Comparison of ENCODE assay signal across 8 cellular contexts in genomic region chr3:14179114-14179465, GRCh38. TPM values are rescaled to one million over a fixed set of nuclear protein-coding genes. Genes with fewer than 3 reads are reported as not detected.
DNase-seq lines count a peak whose midpoint lies in the region; ATAC-seq, FAIRE-seq and TF ChIP-seq lines count a peak whose summit lies in the region.

No MANE protein-coding gene starts in this region.

- H3K4me3 Mint-ChIP-seq in T-helper 2 cell treated with Interferon-gamma antibody and Interleukin-4, amounts not matched to agents 5 μg/mL and 100 μg/mL, for 36 hours, result peak overlapping the region; percentile 95

- H3K9ac ChIP-seq in adipocyte (ENCODE audit: low read length) (peak overlapping the region; percentile 92), kidney (ENCODE audit: low read length in 2 of 2) (peak overlapping the region; percentile 86 to 97)

- H3K4me1 ChIP-seq in adipocyte (ENCODE audit: control insufficient read depth, insufficient read depth, low read length) (peaks cover 25% of the 10 kb centered on the region), kidney (ENCODE audit: control insufficient read depth in 1 of 2, insufficient read depth in 1 of 2, low read depth in 1 of 2, low read length in 2 of 2) (peaks cover 9 to 17% of the 10 kb centered on the region in 2 donors), suprapubic skin (peaks cover 71% of the 10 kb centered on the region)

- no peak for FAIRE-seq in kidney (lab: Jason Lieb, UNC)

- TF ChIP-seq CTCF in kidney (IDR thresholded peaks at IDR 0.05; ENCODE audit: borderline replicate concordance, extremely low read depth, insufficient read depth) (no peak), suprapubic skin (IDR thresholded peaks at IDR 0.05) (no peak)

- no peak for TF ChIP-seq POLR2A in suprapubic skin (IDR thresholded peaks at IDR 0.05)

- 1% methylated on average over 3 of the region's 3 CpGs for WGBS in suprapubic skin

- no peak for ATAC-seq in HG03045 (IDR thresholded peaks at IDR 0.05; ENCODE audit: unreplicated experiment)
- no peak for ATAC-seq in HG02571 (IDR thresholded peaks at IDR 0.05; ENCODE audit: unreplicated experiment)

- no peaks in the 10 kb centered on the region for H3K9me3 Mint-ChIP-seq in T-helper 2 cell treated with Interferon-gamma antibody and Interleukin-4, amounts not matched to agents 5 μg/mL and 100 μg/mL, for 36 hours

- H3K36me3 ChIP-seq in adipocyte (ENCODE audit: control insufficient read depth, insufficient read depth, low read length, severe bottlenecking), result peaks cover 28% of the 10 kb centered on the region
- H3K36me3 ChIP-seq in kidney (ENCODE audit: control insufficient read depth in 1 of 2, insufficient read depth in 2 of 2, low read length in 2 of 2), result peaks cover 2 to 20% of the 10 kb centered on the region in 2 donors
- H3K36me3 ChIP-seq in suprapubic skin, result peaks cover 15% of the 10 kb centered on the region

- peak overlapping the region; percentile 100 for H3K27ac Mint-ChIP-seq in T-helper 2 cell treated with Interferon-gamma antibody and Interleukin-4, amounts not matched to agents 5 μg/mL and 100 μg/mL, for 36 hours

- H3K4me1 Mint-ChIP-seq in T-helper 2 cell treated with Interferon-gamma antibody and Interleukin-4, amounts not matched to agents 5 μg/mL and 100 μg/mL, for 36 hours (ENCODE audit: low read depth), result peaks cover 50% of the 10 kb centered on the region

- peaks cover 32% of the 10 kb centered on the region for H3K36me3 Mint-ChIP-seq in T-helper 2 cell treated with Interferon-gamma antibody and Interleukin-4, amounts not matched to agents 5 μg/mL and 100 μg/mL, for 36 hours (ENCODE audit: low read depth)

- no peaks in the 10 kb centered on the region for H3K27me3 Mint-ChIP-seq in T-helper 2 cell treated with Interferon-gamma antibody and Interleukin-4, amounts not matched to agents 5 μg/mL and 100 μg/mL, for 36 hours (ENCODE audit: low read depth)

- H3K4me3 ChIP-seq in adipocyte (ENCODE audit: low read length), result peak overlapping the region; percentile 97
- peak overlapping the region; percentile 99 for H3K4me3 ChIP-seq in kidney (ENCODE audit: low read length in 2 of 2)
- peak overlapping the region; percentile 94 for H3K4me3 ChIP-seq in suprapubic skin

- H3K9me3 ChIP-seq in adipocyte (ENCODE audit: control insufficient read depth, low read length) (no peaks in the 10 kb centered on the region), kidney (ENCODE audit: control insufficient read depth in 1 of 2, low read length in 2 of 2) (no peaks in the 10 kb centered on the region), suprapubic skin (no peaks in the 10 kb centered on the region)

- intact Hi-C loops in kidney (cut with DNase I), result no loop called here

- H3K27me3 ChIP-seq in adipocyte (replicated peaks; ENCODE audit: control insufficient read depth, insufficient read depth, low read length) (no peaks in the 10 kb centered on the region), suprapubic skin (no peaks in the 10 kb centered on the region)

- TF ChIP-seq EP300 in suprapubic skin (IDR thresholded peaks at IDR 0.05), result no peak

- H3K27ac ChIP-seq in kidney (ENCODE audit: low read depth in 2 of 2, low read length in 2 of 2) (peak overlapping the region; percentile 60 to 93), suprapubic skin (peak overlapping the region; percentile 98)

- DNase-seq in T-helper 2 cell treated with Interferon-gamma antibody and Interleukin-4, amounts not matched to agents 5 μg/mL and 100 μg/mL, for 36 hours (ENCODE audit: low spot score), result no peak
- DNase-seq in T-helper 2 cell (no peak), adipocyte (ENCODE audit: low read depth) (no peak), kidney (no peak), suprapubic skin (ENCODE audit: low spot score in 2 of 2) (no peak), NCI-H1092 treated with DMSO at 0.1 percent for 48 hours (lab: John Stamatoyannopoulos, UW) (no peak)

RNA-seq across cellular contexts. Expression of gene LSM3, which starts 0.5 kb away (rescaled TPM):
- total RNA-seq in kidney (11.9 TPM), suprapubic skin (10 to 100 TPM in 1 of 4 donors, 1 to 10 TPM in 3; 5.5 to 10.7 (median 8.9) TPM)
- 30.2 TPM for polyA plus RNA-seq in kidney (ENCODE audit: insufficient read depth, low read depth, low replicate concordance)

RNA-seq across cellular contexts. Expression of gene XPC, which starts 0.7 kb away (rescaled TPM):
- total RNA-seq in kidney, result 44.4 TPM
- 15.9 TPM for polyA plus RNA-seq in kidney (ENCODE audit: insufficient read depth, low read depth, low replicate concordance)
- total RNA-seq in suprapubic skin, result 100 to 1,000 TPM in 1 of 4 donors, 10 to 100 TPM in 3; 49.7 to 176 (median 66.4) TPM

RNA-seq across cellular contexts. Expression of gene TMEM43, which starts 54.2 kb away (rescaled TPM):
- total RNA-seq in kidney (86.5 TPM), suprapubic skin (100 to 1,000 TPM; 206 to 237 (median 219) TPM)
- polyA plus RNA-seq in kidney (ENCODE audit: insufficient read depth, low read depth, low replicate concordance), result 27.6 TPM

RNA-seq across cellular contexts. Expression of gene CHCHD4, which starts 54.4 kb away (rescaled TPM):
- total RNA-seq in kidney (12.8 TPM), suprapubic skin (10 to 100 TPM; 11.3 to 16.7 (median 12.5) TPM)
- polyA plus RNA-seq in kidney (ENCODE audit: insufficient read depth, low read depth, low replicate concordance), result 33.6 TPM
